ENCODE assay signal across 30 cellular contexts in the genomic region with DNA sequence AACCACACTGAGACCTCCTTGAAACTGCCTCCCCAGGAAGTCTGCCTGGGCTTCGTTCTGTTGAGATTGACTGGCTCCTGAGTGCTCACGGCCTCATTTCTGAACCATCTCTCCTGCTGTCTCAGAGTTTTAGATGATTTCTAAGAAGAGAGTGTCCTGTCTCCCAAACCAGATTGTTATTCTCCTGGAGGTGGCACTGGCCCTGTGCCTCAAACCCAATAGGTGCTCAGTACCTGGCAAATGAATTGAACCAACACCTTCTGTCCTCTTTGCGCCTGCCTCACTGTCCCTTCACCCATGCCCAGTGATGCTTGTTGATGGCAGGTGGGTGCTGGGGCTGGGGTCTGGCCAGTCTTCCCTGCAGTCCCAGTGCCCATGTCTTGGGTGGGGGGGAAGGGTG. TPM values are rescaled to one million over a fixed set of nuclear protein-coding genes. Genes with fewer than 3 reads are reported as not detected.
"Had no signal": no experiment of that assay in that cellular context is flagged by ENCODE, and none has a peak within 500 bp of the region (broad histone marks: within the 10 kb centered on the region; RNA-seq: fewer than 3 reads in every experiment).

No MANE protein-coding gene starts in this region.

- H3K27ac Mint-ChIP-seq: activated naive CD8-positive, alpha-beta T cell; effector memory CD8-positive, alpha-beta T cell; nephron had no signal

- H3K4me3 Mint-ChIP-seq: activated naive CD8-positive, alpha-beta T cell; brain; effector memory CD8-positive, alpha-beta T cell; nephron had no signal

- H3K27ac ChIP-seq: ascending aorta, cardiac muscle cell, heart left ventricle, left lung, lower lobe of right lung, pancreas, prostate gland, skin epidermis, testis, transverse colon, VCaP had no signal

- H3K4me1 ChIP-seq: ascending aorta, heart left ventricle, left lung, lower lobe of right lung, pancreas, prostate gland, testis, transverse colon had no signal

- H3K4me3 ChIP-seq: ascending aorta, cardiac muscle cell, heart left ventricle, left lung, lower lobe of right lung, mucosa of descending colon, pancreas, prostate gland, skin epidermis, testis, transverse colon had no signal

- ATAC-seq: activated CD4-positive, CD25-positive, alpha-beta regulatory T cell treated with anti-CD3 and anti-CD28 coated beads, Interleukin-2, amount 50 U/mL, for 24 hours; effector memory CD8-positive, alpha-beta T cell; heart left ventricle; left lung; lower lobe of right lung; mucosa of descending colon; pancreas; sciatic nerve; stimulated activated naive CD8-positive, alpha-beta T cell treated with anti-CD3 and anti-CD28 coated beads, Interleukin-15, Interleukin-2, amounts not matched to agents 100 U/mL and 50 U/mL, for 24 hours had no signal

- H3K9me3 ChIP-seq: ascending aorta, pancreas, prostate gland, testis, transverse colon had no signal

- H3K36me3 ChIP-seq: ascending aorta, cardiac muscle cell, heart left ventricle, left lung, lower lobe of right lung, pancreas, prostate gland, transverse colon had no signal

- DNase-seq: activated CD4-positive, alpha-beta T cell treated with anti-CD3 and anti-CD28 coated beads for 48 hours; activated CD4-positive, alpha-beta T cell treated with anti-CD3 and anti-CD28 coated beads, Interleukin-2, amount 50 U/mL, for 48 hours; activated CD8-positive, alpha-beta memory T cell treated with anti-CD3 and anti-CD28 coated beads for 24 hours; activated effector memory CD4-positive, alpha-beta T cell treated with Interleukin-2 at 50 U/mL for 16 hours; activated naive CD4-positive, alpha-beta T cell treated with Interleukin-2 at 50 U/mL for 16 hours; cortex of kidney; effector memory CD8-positive, alpha-beta T cell; heart left ventricle; hypothalamus; left lung; lower lobe of right lung; mucosa of descending colon; pancreas; retina; stimulated activated CD4-positive, alpha-beta T cell treated with anti-CD3 and anti-CD28 coated beads, Interleukin-12 subunit alpha, Interleukin-12 subunit beta, amount 100 ng/mL, for 4 hours; stimulated activated CD4-positive, alpha-beta T cell treated with anti-CD3 and anti-CD28 coated beads, Interleukin-4, amount 100 ng/mL, for 1 hour; stimulated activated naive CD8-positive, alpha-beta T cell treated with anti-CD3 and anti-CD28 coated beads, Interleukin-15, Interleukin-2, amounts not matched to agents 100 U/mL and 50 U/mL, for 24 hours; testis; transverse colon had no signal

- H3K27me3 ChIP-seq: ascending aorta, cardiac muscle cell, pancreas, testis, transverse colon had no signal

- H3K9me3 Mint-ChIP-seq: effector memory CD8-positive, alpha-beta T cell had no signal

RNA-seq across cellular contexts. Expression of gene C1QL1, which starts 36.3 kb away (rescaled TPM):
- total RNA-seq: ascending aorta, lower lobe of right lung, mesenteric fat pad had no signal

RNA-seq across cellular contexts. Expression of gene KIF18B, which starts 56.8 kb away (rescaled TPM):
- total RNA-seq: ascending aorta, mesenteric fat pad had no signal
